In the genomic region with DNA sequence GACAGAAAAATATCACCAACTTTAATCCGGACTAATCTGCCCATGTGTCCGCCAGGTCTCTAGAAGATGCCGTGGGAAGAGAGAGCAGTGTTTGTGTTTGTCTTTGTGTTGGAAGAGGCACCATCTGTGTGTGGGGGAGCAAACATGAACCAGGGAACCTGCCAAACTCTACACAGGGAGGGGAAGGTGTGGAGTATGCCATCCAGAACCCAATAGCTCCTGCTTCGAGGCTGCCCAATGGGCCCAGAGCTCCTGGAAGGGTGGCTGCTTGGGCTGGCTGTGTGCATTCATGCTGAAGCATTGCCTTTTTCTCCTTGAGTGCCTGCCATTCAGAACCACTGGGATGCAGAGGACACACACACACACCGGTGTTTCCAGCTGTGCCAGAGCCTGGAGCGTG, we compare ENCODE assay signal across 10 cellular contexts.
DNase-seq lines count a peak whose midpoint lies in the region; ATAC-seq and TF ChIP-seq lines count a peak whose summit lies in the region.
"Had no signal": no experiment of that assay in that cellular context is flagged by ENCODE, and none has a peak within 500 bp of the region (broad histone marks: within the 10 kb centered on the region; RNA-seq: fewer than 3 reads in every experiment).

No MANE protein-coding gene starts in this region.

- H3K4me3 Mint-ChIP-seq in endodermal cell = no peak overlapping the region

- H3K27ac ChIP-seq in left ventricle myocardium inferior (replicated peaks) (peak overlapping the region; percentile 72), lower lobe of right lung (peak overlapping the region; percentile 24), aorta (ENCODE audit: low read depth in 1 of 2, low read length in 2 of 2) (no peak overlapping the region), endodermal cell (ENCODE audit: low read depth, low read length) (no peak overlapping the region)

- H3K36me3 Mint-ChIP-seq in endodermal cell (ENCODE audit: low read depth) = no peaks in the 10 kb centered on the region

- no peak for DNase-seq in left ventricle myocardium inferior
- no peak for DNase-seq in Right ventricle myocardium superior
- peak; percentile 83 for DNase-seq in NCI-H82 (lab: John Stamatoyannopoulos, UW)
- DNase-seq in lower lobe of right lung = no peak
- no peak for DNase-seq in aorta
- DNase-seq in endodermal cell = no peak
- no peak for DNase-seq in stimulated activated CD4-positive, alpha-beta T cell treated with anti-CD3 and anti-CD28 coated beads, Interleukin-4, amount 100 ng/mL, for 1 hour
- no peak for DNase-seq in NCI-H526 (lab: John Stamatoyannopoulos, UW)
- DNase-seq: GOT3 had no signal

- H3K4me1 ChIP-seq in left ventricle myocardium inferior (peaks cover 22% of the 10 kb centered on the region), lower lobe of right lung (peaks cover 11% of the 10 kb centered on the region), aorta (ENCODE audit: control insufficient read depth in 1 of 2, insufficient read depth in 2 of 2, low read length in 2 of 2) (no peaks in the 10 kb centered on the region), endodermal cell (ENCODE audit: control insufficient read depth, insufficient read depth, low read length) (no peaks in the 10 kb centered on the region)
- H3K4me1 ChIP-seq: adrenal gland had no signal

- peaks cover 6% of the 10 kb centered on the region for H3K4me1 Mint-ChIP-seq in endodermal cell

- 38 to 51% methylated on average over 6 of the region's 6 CpGs for WGBS in aorta, 2 donors
- WGBS in endodermal cell (ENCODE audit: insufficient coverage in 1 of 2, insufficient read length in 1 of 2), 2 experiments = 95% methylated on average over 6 of the region's 6 CpGs; no CpG with 5 or more reads in 1 of the 2 experiments

- intact Hi-C loops in left ventricle myocardium inferior (cut with micrococcal nuclease) (no loop called here), Right ventricle myocardium superior (cut with DNase I) (no loop called here), lower lobe of right lung (cut with DNase I) (no loop called here), aorta (cut with DNase I) (no loop called here)

- H3K36me3 ChIP-seq in left ventricle myocardium inferior = no peaks in the 10 kb centered on the region
- H3K36me3 ChIP-seq in lower lobe of right lung = no peaks in the 10 kb centered on the region
- no peaks in the 10 kb centered on the region for H3K36me3 ChIP-seq in aorta (ENCODE audit: control insufficient read depth in 1 of 2, insufficient read depth in 2 of 2, low read length in 1 of 2)
- no peaks in the 10 kb centered on the region for H3K36me3 ChIP-seq in endodermal cell (ENCODE audit: control insufficient read depth, insufficient read depth, low read length)
- H3K36me3 ChIP-seq: adrenal gland had no signal

- no peaks in the 10 kb centered on the region for H3K27me3 Mint-ChIP-seq in endodermal cell (ENCODE audit: insufficient read depth)

- H3K27me3 ChIP-seq in left ventricle myocardium inferior (ENCODE audit: low read depth) = no peaks in the 10 kb centered on the region
- H3K27me3 ChIP-seq in lower lobe of right lung (ENCODE audit: low read depth) = no peaks in the 10 kb centered on the region
- no peaks in the 10 kb centered on the region for H3K27me3 ChIP-seq in aorta (ENCODE audit: control insufficient read depth in 1 of 2, insufficient read depth in 2 of 2, low read length in 1 of 2)
- no peaks in the 10 kb centered on the region for H3K27me3 ChIP-seq in endodermal cell (ENCODE audit: control insufficient read depth, insufficient read depth, low read length, poor library complexity, severe bottlenecking)

- no peak overlapping the region for H3K9ac ChIP-seq in endodermal cell (ENCODE audit: extremely low read depth, low read length, poor library complexity, severe bottlenecking)

- H3K4me3 ChIP-seq in left ventricle myocardium inferior (no peak overlapping the region), lower lobe of right lung (no peak overlapping the region), aorta (ENCODE audit: low read length in 2 of 2) (no peak overlapping the region), endodermal cell (ENCODE audit: low read length) (no peak overlapping the region)
- H3K4me3 ChIP-seq: adrenal gland had no signal

- H3K9me3 Mint-ChIP-seq in endodermal cell = peaks cover 37% of the 10 kb centered on the region

- ATAC-seq in Right ventricle myocardium superior (ENCODE audit: poor library complexity) (no peak), lower lobe of right lung (no peak), aorta (ENCODE audit: low FRiP score) (peak; percentile 19)

- H3K9me3 ChIP-seq in left ventricle myocardium inferior (replicated peaks) (no peaks in the 10 kb centered on the region), lower lobe of right lung (no peaks in the 10 kb centered on the region), aorta (ENCODE audit: control insufficient read depth, low read length) (no peaks in the 10 kb centered on the region), endodermal cell (ENCODE audit: control insufficient read depth, low read length) (no peaks in the 10 kb centered on the region)
- H3K9me3 ChIP-seq: adrenal gland had no signal

- no peak for TF ChIP-seq CTCF in left ventricle myocardium inferior (IDR thresholded peaks at IDR 0.05; ENCODE audit: borderline replicate concordance)
- TF ChIP-seq CTCF in lower lobe of right lung (IDR thresholded peaks at IDR 0.05) = no peak
- no peak for TF ChIP-seq CTCF in endodermal cell (conservative IDR thresholded peaks at IDR 0.05)

- no peak overlapping the region for H3K27ac Mint-ChIP-seq in endodermal cell

Comparison
In these comparisons a context has a peak if more than half of its experiments do, and no peak if none do; other contexts are left out.
1. H3K27ac ChIP-seq: peak in left ventricle myocardium inferior (single experiment) and lower lobe of right lung (single experiment); none in aorta (0 of 2) and endodermal cell (single experiment).